14 cellular contexts compared by ENCODE assay signal in genomic region chr2:54605836-54606235, GRCh38.
DNase-seq lines count a peak whose midpoint lies in the region; ATAC-seq and TF ChIP-seq lines count a peak whose summit lies in the region.
"Had no signal": no experiment of that assay in that cellular context is flagged by ENCODE, and none has a peak within 500 bp of the region (broad histone marks: within the 10 kb centered on the region; RNA-seq: fewer than 3 reads in every experiment).

No MANE protein-coding gene starts in this region.

- H2BK5ac ChIP-seq in IMR-90 (ENCODE audit: low read depth, low read length, poor library complexity, severe bottlenecking): no peak overlapping the region

- no peak overlapping the region for H4K8ac ChIP-seq in IMR-90 (ENCODE audit: low read depth in 2 of 2, low read length in 2 of 2)

- H2AFZ ChIP-seq in IMR-90 (replicated peaks; ENCODE audit: low read length, poor library complexity): no peak overlapping the region

- no peak overlapping the region for H2BK120ac ChIP-seq in IMR-90 (ENCODE audit: low read depth, low read length)

- H3K4me1 Mint-ChIP-seq in T-helper 2 cell treated with Interferon-gamma antibody and Interleukin-4, amounts not matched to agents 5 μg/mL and 100 μg/mL, for 36 hours (ENCODE audit: low read depth): peaks cover 82% of the 10 kb centered on the region
- H3K4me1 Mint-ChIP-seq in effector memory CD8-positive, alpha-beta T cell (ENCODE audit: low read depth in 2 of 2): peaks cover 70 to 87% of the 10 kb centered on the region in 2 donors
- H3K4me1 Mint-ChIP-seq in osteocyte (ENCODE audit: unreplicated experiment): peaks cover 69% of the 10 kb centered on the region

- intact Hi-C loops in IMR-90 (cut with micrococcal nuclease): no loop called here

- no peak overlapping the region for H4K91ac ChIP-seq in IMR-90 (ENCODE audit: insufficient read depth, low read depth, low read length)

- H2AK9ac ChIP-seq in IMR-90 (replicated peaks; ENCODE audit: low read depth, low read length, poor library complexity): no peak overlapping the region

- H2BK20ac ChIP-seq in IMR-90 (ENCODE audit: low read depth, low read length): 0 out of 2 replicates have a peak overlapping the region, but pooled peaks have one; percentile 15

- DNase-seq in T-helper 2 cell treated with Interferon-gamma antibody and Interleukin-4, amounts not matched to agents 5 μg/mL and 100 μg/mL, for 36 hours (ENCODE audit: low spot score): no peak
- DNase-seq in T-helper 2 cell (no peak), IMR-90 (peak; percentile 53), osteocyte (ENCODE audit: extremely low spot score, unreplicated experiment) (no peak), SHP77 (lab: John Stamatoyannopoulos, UW) (no peak), UCSD-AML1 (lab: John Stamatoyannopoulos, UW; ENCODE audit: unreplicated experiment) (no peak)
- no peak for DNase-seq in effector memory CD8-positive, alpha-beta T cell
- DNase-seq: 8988T, DMS53, NCI-H1694 treated with DMSO at 0.1 percent for 48 hours had no signal

- H3K27ac ChIP-seq in IMR-90 (ENCODE audit: insufficient read depth, low read length): no peak overlapping the region

- POLR2A ChIA-PET in IMR-90 (lab: Charles Lee; ENCODE audit: unreplicated experiment): no interaction called here

- dilution Hi-C loops in IMR-90 (cut with HindIII; ENCODE audit: low sequenced_read_pairs, unreplicated experiment): no loop called here

- TF ChIP-seq CTCF in IMR-90 (conservative IDR thresholded peaks at IDR 0.05; ENCODE audit: low read depth, low read length) (no peak), osteocyte (IDR thresholded peaks at IDR 0.05) (no peak)

- no peak overlapping the region for H3K56ac ChIP-seq in IMR-90 (ENCODE audit: extremely low read depth, insufficient read depth, low read length)

- no CpG with 5 or more reads among the region's 3 CpGs for WGBS in IMR-90 (ENCODE audit: extremely low coverage in 2 of 2, insufficient read length in 1 of 2), 2 experiments

- CTCF ChIA-PET in IMR-90 (lab: Yijun Ruan, JAX): interaction anchor here (0.9 kb wide), 1 partner anchor 10 kb away, joined by 3 read pairs; no protein-coding TSS in a partner anchor

- H2AK5ac ChIP-seq in IMR-90 (ENCODE audit: low read depth, low read length): peak overlapping the region; percentile 20; the same call in 1 of the 2 replicates

- no peak overlapping the region for H2BK15ac ChIP-seq in IMR-90 (ENCODE audit: low read depth, low read length)

- H4K5ac ChIP-seq in IMR-90 (ENCODE audit: low read depth, low read length): no peak overlapping the region

- no TSS peak for BruUV-seq in IMR-90 (replicated peaks; lab: Mats Ljungman, UMichigan)

- H3K9me3 Mint-ChIP-seq in T-helper 2 cell treated with Interferon-gamma antibody and Interleukin-4, amounts not matched to agents 5 μg/mL and 100 μg/mL, for 36 hours: no peaks in the 10 kb centered on the region
- H3K9me3 Mint-ChIP-seq in effector memory CD8-positive, alpha-beta T cell: no peaks in the 10 kb centered on the region
- peaks cover 6% of the 10 kb centered on the region for H3K9me3 Mint-ChIP-seq in osteocyte (ENCODE audit: unreplicated experiment)
- H3K9me3 Mint-ChIP-seq: nephron had no signal

- H3K23ac ChIP-seq in IMR-90 (ENCODE audit: low read depth, low read length): no peak overlapping the region

- no peak for TF ChIP-seq POLR2A in IMR-90 (IDR thresholded peaks at IDR 0.05; ENCODE audit: low read depth, low read length)

- H3K27ac Mint-ChIP-seq in T-helper 2 cell treated with Interferon-gamma antibody and Interleukin-4, amounts not matched to agents 5 μg/mL and 100 μg/mL, for 36 hours: peak overlapping the region; percentile 46
- peak overlapping the region; percentile 2 to 36 for H3K27ac Mint-ChIP-seq in effector memory CD8-positive, alpha-beta T cell
- peak overlapping the region; percentile 48 for H3K27ac Mint-ChIP-seq in osteocyte (ENCODE audit: unreplicated experiment)
- H3K27ac Mint-ChIP-seq: nephron had no signal

- H3K79me1 ChIP-seq in IMR-90 (ENCODE audit: low read depth in 1 of 2, low read length in 2 of 2): peaks cover 63 to 97% of the 10 kb centered on the region in 2 experiments

- peaks cover 32% of the 10 kb centered on the region for H3K36me3 Mint-ChIP-seq in T-helper 2 cell treated with Interferon-gamma antibody and Interleukin-4, amounts not matched to agents 5 μg/mL and 100 μg/mL, for 36 hours (ENCODE audit: low read depth)
- peaks cover 16% of the 10 kb centered on the region for H3K36me3 Mint-ChIP-seq in effector memory CD8-positive, alpha-beta T cell (ENCODE audit: insufficient read depth)
- H3K36me3 Mint-ChIP-seq in osteocyte (ENCODE audit: unreplicated experiment): no peaks in the 10 kb centered on the region

- no peaks in the 10 kb centered on the region for H3K9me3 ChIP-seq in IMR-90 (ENCODE audit: control insufficient read depth, insufficient read depth, low read length)
- H3K9me3 ChIP-seq: esophagus muscularis mucosa had no signal

- H3K27me3 ChIP-seq in IMR-90 (ENCODE audit: control insufficient read depth, insufficient read depth, low read length): no peaks in the 10 kb centered on the region
- H3K27me3 ChIP-seq: esophagus muscularis mucosa had no signal

- H3K14ac ChIP-seq in IMR-90 (replicated peaks; ENCODE audit: low read depth, low read length): no peak overlapping the region

- TF ChIP-seq RAD21 in IMR-90 (IDR thresholded peaks at IDR 0.05; ENCODE audit: low read length): no peak

- no peak overlapping the region for H3K9ac ChIP-seq in IMR-90 (ENCODE audit: low read depth, low read length)

- no peak for ATAC-seq in IMR-90 (ENCODE audit: low read depth)
- no peak for ATAC-seq in effector memory CD8-positive, alpha-beta T cell (replicated peaks)
- ATAC-seq in HG03469 (IDR thresholded peaks at IDR 0.05; ENCODE audit: unreplicated experiment): no peak
- ATAC-seq: SK-N-SH treated with all-trans-retinoic acid at 6 μM for 48 hours had no signal

- no peak overlapping the region for H3K4me3 ChIP-seq in IMR-90 (ENCODE audit: insufficient read depth, low read depth, low read length)
- H3K4me3 ChIP-seq: esophagus muscularis mucosa had no signal

- H3K4me2 ChIP-seq in IMR-90 (ENCODE audit: low read depth, low read length): no peak overlapping the region

- H3K4me3 Mint-ChIP-seq in T-helper 2 cell treated with Interferon-gamma antibody and Interleukin-4, amounts not matched to agents 5 μg/mL and 100 μg/mL, for 36 hours: peak overlapping the region; percentile 58
- no peak overlapping the region for H3K4me3 Mint-ChIP-seq in effector memory CD8-positive, alpha-beta T cell
- H3K4me3 Mint-ChIP-seq in osteocyte (ENCODE audit: unreplicated experiment): no peak overlapping the region
- H3K4me3 Mint-ChIP-seq: nephron had no signal

- H3K4ac ChIP-seq in IMR-90 (ENCODE audit: low read depth, low read length): 0 out of 2 replicates have a peak overlapping the region, but pooled peaks have one; percentile 9

- H3K36me3 ChIP-seq in IMR-90 (ENCODE audit: control insufficient read depth, insufficient read depth, low read length): no peaks in the 10 kb centered on the region
- H3K36me3 ChIP-seq: esophagus muscularis mucosa had no signal

- in situ Hi-C loops in IMR-90 (cut with MboI; ENCODE audit: low sequenced_read_pairs): no loop called here

- H3K4me1 ChIP-seq in IMR-90 (ENCODE audit: control insufficient read depth, insufficient read depth, low read length): peaks cover 22% of the 10 kb centered on the region

- no peak overlapping the region for H3K18ac ChIP-seq in IMR-90 (ENCODE audit: low read depth, low read length)

- peaks cover 44% of the 10 kb centered on the region for H3K9me1 ChIP-seq in IMR-90 (ENCODE audit: insufficient read depth, low read length)

- no peaks in the 10 kb centered on the region for H3K27me3 Mint-ChIP-seq in T-helper 2 cell treated with Interferon-gamma antibody and Interleukin-4, amounts not matched to agents 5 μg/mL and 100 μg/mL, for 36 hours (ENCODE audit: low read depth)
- H3K27me3 Mint-ChIP-seq in effector memory CD8-positive, alpha-beta T cell: no peaks in the 10 kb centered on the region
- no peaks in the 10 kb centered on the region for H3K27me3 Mint-ChIP-seq in osteocyte (ENCODE audit: unreplicated experiment)

- H4K20me1 ChIP-seq in IMR-90 (ENCODE audit: insufficient read depth, low read length): peaks cover 79% of the 10 kb centered on the region; the same call in 1 of the 2 replicates

TF ChIP-seq in IMR-90, 13 proteins besides CTCF, POLR2A, EP300 and RAD21:
- TF ChIP-seq RCOR1 (IDR thresholded peaks at IDR 0.05; ENCODE audit: insufficient replicate concordance, low read length) (no peak), CEBPB (IDR thresholded peaks at IDR 0.05; ENCODE audit: low read depth, low read length) (no peak), SMC3 (IDR thresholded peaks at IDR 0.05; ENCODE audit: low read depth, low read length) (no peak), MXI1 (IDR thresholded peaks at IDR 0.05; ENCODE audit: borderline replicate concordance, low read depth, low read length) (no peak), CHD1 (IDR thresholded peaks at IDR 0.05; ENCODE audit: low read depth, low read length) (no peak), RFX5 (IDR thresholded peaks at IDR 0.05; ENCODE audit: low read depth, low read length) (no peak), NFE2L2 (IDR thresholded peaks at IDR 0.05; ENCODE audit: low read depth, low read length) (no peak)
- TF ChIP-seq, protein P1, sequence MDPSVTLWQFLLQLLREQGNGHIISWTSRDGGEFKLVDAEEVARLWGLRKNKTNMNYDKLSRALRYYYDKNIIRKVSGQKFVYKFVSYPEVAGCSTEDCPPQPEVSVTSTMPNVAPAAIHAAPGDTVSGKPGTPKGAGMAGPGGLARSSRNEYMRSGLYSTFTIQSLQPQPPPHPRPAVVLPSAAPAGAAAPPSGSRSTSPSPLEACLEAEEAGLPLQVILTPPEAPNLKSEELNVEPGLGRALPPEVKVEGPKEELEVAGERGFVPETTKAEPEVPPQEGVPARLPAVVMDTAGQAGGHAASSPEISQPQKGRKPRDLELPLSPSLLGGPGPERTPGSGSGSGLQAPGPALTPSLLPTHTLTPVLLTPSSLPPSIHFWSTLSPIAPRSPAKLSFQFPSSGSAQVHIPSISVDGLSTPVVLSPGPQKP (IDR thresholded peaks at IDR 0.05; ENCODE audit: borderline replicate concordance, low read depth, low read length): no peak
